ENCODE assay signal across 1 cellular context in the genomic region with DNA sequence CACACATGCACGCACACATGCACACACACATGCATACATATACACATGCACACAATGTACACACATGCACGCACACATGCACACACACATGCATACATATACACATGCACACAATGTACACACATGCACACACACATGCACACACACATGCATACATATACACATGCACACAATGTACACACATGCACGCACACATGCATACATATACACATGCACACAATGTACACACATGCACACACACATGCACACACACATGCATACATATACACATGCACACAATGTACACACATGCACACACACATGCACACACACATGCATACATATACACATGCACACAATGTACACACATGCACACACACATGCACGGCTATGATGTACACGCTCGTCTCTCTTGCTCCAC.
TF ChIP-seq lines count a peak whose summit lies in the region.

No MANE protein-coding gene starts in this region.

TF ChIP-seq in HepG2, 621 proteins besides CTCF, POLR2A, EP300 and RAD21:
- TF ChIP-seq, protein P1, sequence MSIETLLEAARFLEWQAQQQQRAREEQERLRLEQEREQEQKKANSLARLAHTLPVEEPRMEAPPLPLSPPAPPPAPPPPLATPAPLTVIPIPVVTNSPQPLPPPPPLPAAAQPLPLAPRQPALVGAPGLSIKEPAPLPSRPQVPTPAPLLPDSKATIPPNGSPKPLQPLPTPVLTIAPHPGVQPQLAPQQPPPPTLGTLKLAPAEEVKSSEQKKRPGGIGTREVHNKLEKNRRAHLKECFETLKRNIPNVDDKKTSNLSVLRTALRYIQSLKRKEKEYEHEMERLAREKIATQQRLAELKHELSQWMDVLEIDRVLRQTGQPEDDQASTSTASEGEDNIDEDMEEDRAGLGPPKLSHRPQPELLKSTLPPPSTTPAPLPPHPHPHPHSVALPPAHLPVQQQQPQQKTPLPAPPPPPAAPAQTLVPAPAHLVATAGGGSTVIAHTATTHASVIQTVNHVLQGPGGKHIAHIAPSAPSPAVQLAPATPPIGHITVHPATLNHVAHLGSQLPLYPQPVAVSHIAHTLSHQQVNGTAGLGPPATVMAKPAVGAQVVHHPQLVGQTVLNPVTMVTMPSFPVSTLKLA (IDR thresholded peaks at IDR 0.05) = peak; percentile 80
